14 cellular contexts compared by ENCODE assay signal in the genomic region with DNA sequence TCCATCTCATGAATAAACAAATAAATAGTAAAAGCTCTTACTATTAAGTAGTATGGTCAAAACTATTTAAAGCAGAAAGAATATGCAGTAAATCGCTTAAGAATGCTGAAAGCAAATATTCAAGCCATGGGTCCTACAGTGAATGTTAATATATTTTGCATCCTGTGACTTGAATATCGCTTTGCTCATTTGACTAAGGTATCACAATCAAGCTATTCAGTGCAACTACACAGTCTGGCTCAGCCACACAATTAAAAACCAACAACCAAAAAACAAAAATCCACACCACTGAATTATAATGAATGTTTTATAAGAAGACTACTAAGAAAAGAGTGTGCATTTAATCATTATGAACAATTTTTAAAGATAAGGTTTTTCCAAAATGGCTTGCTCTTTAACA.
"Had no signal": no experiment of that assay in that cellular context is flagged by ENCODE, and none has a peak within 500 bp of the region (broad histone marks: within the 10 kb centered on the region; RNA-seq: fewer than 3 reads in every experiment).

No MANE protein-coding gene starts in this region.

- H2AFZ ChIP-seq: hepatocyte had no signal

- H3K4me2 ChIP-seq: hepatocyte had no signal

- H3K27ac Mint-ChIP-seq: activated B cell treated with CpG ODN at 0.5 μM for 24 hours, nephron had no signal

- H3K4me1 Mint-ChIP-seq: nephron had no signal

- H3K27me3 Mint-ChIP-seq: activated B cell treated with CpG ODN at 0.5 μM for 24 hours; activated naive CD8-positive, alpha-beta T cell treated with anti-CD3 and anti-CD28 coated beads, Interleukin-2, amount 50 U/mL, for 24 hours; stimulated activated naive CD8-positive, alpha-beta T cell treated with anti-CD3 and anti-CD28 coated beads, Interleukin-15, Interleukin-2, amounts not matched to agents 100 ng/mL and 50 ng/mL, for 24 hours had no signal

- H3K27ac ChIP-seq: hepatocyte, testis, upper lobe of right lung had no signal

- H3K4me3 ChIP-seq: hepatocyte, testis, upper lobe of right lung had no signal

- H3K27me3 ChIP-seq: hepatocyte, testis, upper lobe of right lung had no signal

- ATAC-seq: activated naive CD8-positive, alpha-beta T cell treated with anti-CD3 and anti-CD28 coated beads, Interleukin-2, amount 50 U/mL, for 24 hours; sciatic nerve had no signal

- DNase-seq: activated B cell treated with CpG ODN at 0.5 μM for 24 hours; activated CD4-positive, alpha-beta T cell treated with anti-CD3 and anti-CD28 coated beads for 48 hours; activated naive CD4-positive, alpha-beta T cell; activated naive CD8-positive, alpha-beta T cell treated with anti-CD3 and anti-CD28 coated beads, Interleukin-2, amount 50 U/mL, for 24 hours; islet precursor cell; occipital lobe; testis; upper lobe of right lung had no signal

- H3K4me1 ChIP-seq: testis had no signal

- H3K9me3 Mint-ChIP-seq: activated B cell treated with CpG ODN at 0.5 μM for 24 hours; activated naive CD8-positive, alpha-beta T cell treated with anti-CD3 and anti-CD28 coated beads, Interleukin-2, amount 50 U/mL, for 24 hours; activated T-helper 1 cell treated with anti-CD3 and anti-CD28 coated beads, Interleukin-12 subunit alpha, Interleukin-12 subunit beta, Interleukin-2, Interleukin-4 antibody, amounts not matched to agents 30 ng/mL and 10 ng/mL and 1 ng/mL, durations not matched to agents 14 hours and 24 hours and 36 hours; nephron; stimulated activated naive CD8-positive, alpha-beta T cell treated with anti-CD3 and anti-CD28 coated beads, Interleukin-15, Interleukin-2, amounts not matched to agents 100 ng/mL and 50 ng/mL, for 24 hours; T-helper 1 cell treated with Interleukin-12 subunit alpha and Interleukin-12 subunit beta and Interleukin-4 antibody, amounts not matched to agents 30 μg/mL and 1 μg/mL, for 36 hours had no signal

- H3K4me3 Mint-ChIP-seq: activated B cell treated with CpG ODN at 0.5 μM for 24 hours; activated naive CD8-positive, alpha-beta T cell treated with anti-CD3 and anti-CD28 coated beads, Interleukin-2, amount 50 U/mL, for 24 hours; activated T-helper 1 cell treated with anti-CD3 and anti-CD28 coated beads, Interleukin-12 subunit alpha, Interleukin-12 subunit beta, Interleukin-2, Interleukin-4 antibody, amounts not matched to agents 30 ng/mL and 10 ng/mL and 1 ng/mL, durations not matched to agents 14 hours and 24 hours and 36 hours; nephron; stimulated activated naive CD8-positive, alpha-beta T cell treated with anti-CD3 and anti-CD28 coated beads, Interleukin-15, Interleukin-2, amounts not matched to agents 100 ng/mL and 50 ng/mL, for 24 hours; T-helper 1 cell treated with Interleukin-12 subunit alpha and Interleukin-12 subunit beta and Interleukin-4 antibody, amounts not matched to agents 30 μg/mL and 1 μg/mL, for 36 hours had no signal

- H3K9me3 ChIP-seq: testis, upper lobe of right lung had no signal
